Comparison of ENCODE assay signal across 31 cellular contexts in the genomic region with DNA sequence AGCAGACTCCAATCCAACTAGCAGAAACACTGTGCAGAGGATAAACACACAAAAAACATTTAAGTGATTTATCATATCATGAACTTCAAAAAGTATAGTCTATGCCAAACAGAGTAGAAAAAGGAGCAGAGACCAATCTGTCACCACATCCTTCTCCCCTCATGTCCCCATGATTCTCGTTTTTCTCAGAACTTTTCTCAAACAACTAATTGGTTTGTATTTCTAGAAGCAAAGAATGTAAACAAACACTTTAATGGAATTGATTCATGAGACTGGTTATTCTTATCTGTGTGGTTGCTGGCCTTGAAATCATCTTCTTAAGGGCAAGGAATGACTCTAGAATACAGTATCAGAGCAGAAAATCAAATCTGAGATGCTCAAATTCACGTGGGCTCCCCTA.
DNase-seq lines count a peak whose midpoint lies in the region; ATAC-seq, FAIRE-seq and TF ChIP-seq lines count a peak whose summit lies in the region.
"Had no signal": no experiment of that assay in that cellular context is flagged by ENCODE, and none has a peak within 500 bp of the region (broad histone marks: within the 10 kb centered on the region; RNA-seq: fewer than 3 reads in every experiment).

No MANE protein-coding gene starts in this region.

- no peaks in the 10 kb centered on the region for H3K36me3 Mint-ChIP-seq in astrocyte (ENCODE audit: low read depth, unreplicated experiment)
- H3K36me3 Mint-ChIP-seq: activated CD8-positive, alpha-beta memory T cell treated with anti-CD3 and anti-CD28 coated beads, Interleukin-2, amount 10 ng/mL, durations not matched to agents 7 days and 5 days; CD4-positive, CD25-positive, alpha-beta regulatory T cell had no signal

- no peaks in the 10 kb centered on the region for H3K79me2 ChIP-seq in astrocyte (ENCODE audit: insufficient read depth, low read length)
- H3K79me2 ChIP-seq in keratinocyte (ENCODE audit: control insufficient read depth, insufficient read depth, low read length) = no peaks in the 10 kb centered on the region

- H3K36me3 ChIP-seq in astrocyte (ENCODE audit: insufficient read depth, low read length) (no peaks in the 10 kb centered on the region), keratinocyte (ENCODE audit: control insufficient read depth in 2 of 2, extremely low read depth in 1 of 2, insufficient read depth in 2 of 2, low read length in 2 of 2) (no peaks in the 10 kb centered on the region), uterus (no peaks in the 10 kb centered on the region)
- H3K36me3 ChIP-seq: gastroesophageal sphincter, left ventricle myocardium inferior, right lobe of liver had no signal

- no peak overlapping the region for H3K9ac ChIP-seq in astrocyte (ENCODE audit: low read length)
- H3K9ac ChIP-seq in keratinocyte (ENCODE audit: control insufficient read depth, extremely low read depth, insufficient read depth, low read length) = no peak overlapping the region

- no peak for ATAC-seq in sciatic nerve
- ATAC-seq: activated CD8-positive, alpha-beta memory T cell treated with anti-CD3 and anti-CD28 coated beads, Interleukin-2, amount 10 ng/mL, durations not matched to agents 7 days and 5 days; activated T-cell treated with anti-CD3 and anti-CD28 coated beads, Interleukin-2, amount 50 U/mL, for 72 hours; gastroesophageal sphincter; Panc1; right lobe of liver had no signal

- TF ChIP-seq POLR2A in uterus (IDR thresholded peaks at IDR 0.05) = no peak

- H3K27ac ChIP-seq in astrocyte (ENCODE audit: low read depth, low read length) (no peak overlapping the region), keratinocyte (ENCODE audit: control insufficient read depth, insufficient read depth, low read length) (peak overlapping the region; percentile 67), uterus (peak overlapping the region; percentile 15 to 39)
- H3K27ac ChIP-seq: gastroesophageal sphincter, left ventricle myocardium inferior, right lobe of liver, testis had no signal

- H3K4me3 Mint-ChIP-seq in astrocyte (ENCODE audit: unreplicated experiment) = no peak overlapping the region
- H3K4me3 Mint-ChIP-seq: activated B cell treated with CpG ODN at 0.5 μM for 24 hours; activated CD8-positive, alpha-beta memory T cell treated with anti-CD3 and anti-CD28 coated beads, Interleukin-2, amount 10 ng/mL, durations not matched to agents 7 days and 5 days; activated naive CD4-positive, alpha-beta T cell treated with anti-CD3 and anti-CD28 coated beads for 36 hours; activated T-cell treated with anti-CD3 and anti-CD28 coated beads, Interleukin-2, amount 50 U/mL, for 72 hours; CD4-positive, CD25-positive, alpha-beta regulatory T cell; neural crest cell had no signal

- H3K4me1 Mint-ChIP-seq in astrocyte (ENCODE audit: low read depth, unreplicated experiment) = peaks cover 43% of the 10 kb centered on the region
- H3K4me1 Mint-ChIP-seq: activated B cell treated with CpG ODN at 0.5 μM for 24 hours; activated CD8-positive, alpha-beta memory T cell treated with anti-CD3 and anti-CD28 coated beads, Interleukin-2, amount 10 ng/mL, durations not matched to agents 7 days and 5 days; CD4-positive, CD25-positive, alpha-beta regulatory T cell; neural crest cell had no signal

- dilution Hi-C loops in keratinocyte (cut with MboI; ENCODE audit: extremely low pct_ligation_motif_present, low sequenced_read_pairs) = no loop called here

- TF ChIP-seq CTCF in astrocyte (IDR thresholded peaks at IDR 0.05; ENCODE audit: insufficient read depth, low read depth, low read length) (no peak), keratinocyte (optimal IDR thresholded peaks at IDR 0.05 in 1 of 3, IDR thresholded peaks at IDR 0.05 in 1 of 3, conservative IDR thresholded peaks at IDR 0.05 in 1 of 3; ENCODE audit: extremely low read depth in 1 of 3, insufficient read depth in 2 of 3, low read length in 3 of 3) (no peak), uterus (IDR thresholded peaks at IDR 0.05) (no peak)

- H3K27me3 Mint-ChIP-seq in astrocyte (ENCODE audit: low read depth, unreplicated experiment) = no peaks in the 10 kb centered on the region

- H3K4me1 ChIP-seq in astrocyte (ENCODE audit: insufficient read depth, low read length) (peaks cover 40% of the 10 kb centered on the region), keratinocyte (ENCODE audit: control insufficient read depth, extremely low read depth, insufficient read depth, low read length) (peaks cover 37% of the 10 kb centered on the region), uterus (no peaks in the 10 kb centered on the region)
- H3K4me1 ChIP-seq: right lobe of liver, testis had no signal

- H4K20me1 ChIP-seq in astrocyte (ENCODE audit: insufficient read depth, low read length) (no peaks in the 10 kb centered on the region), keratinocyte (ENCODE audit: control insufficient read depth, extremely low read depth, insufficient read depth, low read length) (no peaks in the 10 kb centered on the region)

- H2AFZ ChIP-seq in astrocyte (ENCODE audit: low read depth, low read length) (no peak overlapping the region), keratinocyte (ENCODE audit: control insufficient read depth, low read length) (peak overlapping the region; percentile 58)

- H3K9me3 ChIP-seq in astrocyte (ENCODE audit: insufficient read depth, low read depth, low read length) (no peaks in the 10 kb centered on the region), keratinocyte (ENCODE audit: control insufficient read depth, low read depth, low read length) (no peaks in the 10 kb centered on the region), uterus (no peaks in the 10 kb centered on the region)
- H3K9me3 ChIP-seq: gastroesophageal sphincter, right lobe of liver, testis had no signal

- no peaks in the 10 kb centered on the region for H3K27me3 ChIP-seq in astrocyte (ENCODE audit: insufficient read depth, low read length)
- H3K27me3 ChIP-seq in keratinocyte (ENCODE audit: control insufficient read depth, extremely low read depth, insufficient read depth, low read length) = no peaks in the 10 kb centered on the region
- no peaks in the 10 kb centered on the region for H3K27me3 ChIP-seq in uterus
- H3K27me3 ChIP-seq: gastroesophageal sphincter, right lobe of liver, testis had no signal

- intact Hi-C loops in uterus (cut with DNase I; ENCODE audit: low total_unique reads) = no loop called here
- intact Hi-C loops in sciatic nerve (cut with DNase I) = no loop called here

- peak overlapping the region; percentile 70 for H3K4me2 ChIP-seq in astrocyte (ENCODE audit: low read length)
- peak overlapping the region; percentile 74 for H3K4me2 ChIP-seq in keratinocyte (ENCODE audit: control insufficient read depth, extremely low read depth, insufficient read depth, low read depth, low read length)

- H3K9me1 ChIP-seq in keratinocyte (ENCODE audit: control insufficient read depth, extremely low read depth, insufficient read depth, low read length) = no peaks in the 10 kb centered on the region

- H3K9me3 Mint-ChIP-seq in astrocyte (ENCODE audit: unreplicated experiment) = peaks cover 8% of the 10 kb centered on the region
- H3K9me3 Mint-ChIP-seq: neural crest cell had no signal

- FAIRE-seq in astrocyte (lab: Jason Lieb, UNC) = no peak
- no peak for FAIRE-seq in keratinocyte (lab: Jason Lieb, UNC)
- FAIRE-seq: colon, GM19239 had no signal

- DNase-seq in NCI-H510A treated with DMSO at 0.1 percent for 48 hours (lab: John Stamatoyannopoulos, UW) (peak; percentile 23), NCI-H510A (lab: John Stamatoyannopoulos, UW) (no peak), astrocyte (ENCODE audit: low read depth) (no peak), keratinocyte (ENCODE audit: low read depth, low spot score) (no peak), uterus (no peak), iPS-NIHi11 (ENCODE audit: low spot score) (no peak), sciatic nerve (ENCODE audit: low spot score) (no peak)
- DNase-seq in activated CD8-positive, alpha-beta memory T cell treated with anti-CD3 and anti-CD28 coated beads for 24 hours = no peak
- DNase-seq: 8988T; activated B cell treated with CpG ODN at 0.5 μM for 24 hours; activated CD4-positive, alpha-beta T cell treated with anti-CD3 and anti-CD28 coated beads, Interleukin-2, amount 50 U/mL, for 1 hour; activated CD8-positive, alpha-beta memory T cell treated with anti-CD3 and anti-CD28 coated beads, Interleukin-2, amount 10 ng/mL, durations not matched to agents 7 days and 5 days; activated naive CD4-positive, alpha-beta T cell treated with anti-CD3 and anti-CD28 coated beads for 36 hours; activated T-cell treated with anti-CD3 and anti-CD28 coated beads, Interleukin-2, amount 50 U/mL, for 72 hours; CD4-positive, CD25-positive, alpha-beta regulatory T cell; effector CD8-positive, alpha-beta T cell; hippocampal formation; left ventricle myocardium inferior; NCI-H1048; NCI-H1694 treated with DMSO at 0.1 percent for 48 hours; NK-92 treated with Interleukin-12 subunit alpha and Interleukin-12 subunit beta, amount 100 ng/mL, for 24 hours; right lobe of liver; SIG-M5; stimulated activated CD4-positive, alpha-beta T cell treated with anti-CD3 and anti-CD28 coated beads, Interleukin-15, amount 100 ng/mL, for 24 hours; stimulated activated naive CD4-positive, alpha-beta T cell treated with Interleukin-2 at 50 U/mL for 16 hours; testis had no signal

- H3K4me3 ChIP-seq in astrocyte (ENCODE audit: insufficient read depth, low read depth, low read length) (no peak overlapping the region), keratinocyte (ENCODE audit: control insufficient read depth in 2 of 3, extremely low read depth in 1 of 3, insufficient read depth in 2 of 3, low read depth in 1 of 3, low read length in 3 of 3) (no peak overlapping the region), uterus (no peak overlapping the region)
- H3K4me3 ChIP-seq: gastroesophageal sphincter, left ventricle myocardium inferior, right lobe of liver, testis had no signal

- H3K27ac Mint-ChIP-seq in astrocyte (ENCODE audit: unreplicated experiment) = no peak overlapping the region
- H3K27ac Mint-ChIP-seq: activated B cell treated with CpG ODN at 0.5 μM for 24 hours; activated CD8-positive, alpha-beta memory T cell treated with anti-CD3 and anti-CD28 coated beads, Interleukin-2, amount 10 ng/mL, durations not matched to agents 7 days and 5 days; activated naive CD4-positive, alpha-beta T cell treated with anti-CD3 and anti-CD28 coated beads for 36 hours; activated T-cell treated with anti-CD3 and anti-CD28 coated beads, Interleukin-2, amount 50 U/mL, for 72 hours; CD4-positive, CD25-positive, alpha-beta regulatory T cell had no signal
